18 cellular contexts compared by ENCODE assay signal in the genomic region with DNA sequence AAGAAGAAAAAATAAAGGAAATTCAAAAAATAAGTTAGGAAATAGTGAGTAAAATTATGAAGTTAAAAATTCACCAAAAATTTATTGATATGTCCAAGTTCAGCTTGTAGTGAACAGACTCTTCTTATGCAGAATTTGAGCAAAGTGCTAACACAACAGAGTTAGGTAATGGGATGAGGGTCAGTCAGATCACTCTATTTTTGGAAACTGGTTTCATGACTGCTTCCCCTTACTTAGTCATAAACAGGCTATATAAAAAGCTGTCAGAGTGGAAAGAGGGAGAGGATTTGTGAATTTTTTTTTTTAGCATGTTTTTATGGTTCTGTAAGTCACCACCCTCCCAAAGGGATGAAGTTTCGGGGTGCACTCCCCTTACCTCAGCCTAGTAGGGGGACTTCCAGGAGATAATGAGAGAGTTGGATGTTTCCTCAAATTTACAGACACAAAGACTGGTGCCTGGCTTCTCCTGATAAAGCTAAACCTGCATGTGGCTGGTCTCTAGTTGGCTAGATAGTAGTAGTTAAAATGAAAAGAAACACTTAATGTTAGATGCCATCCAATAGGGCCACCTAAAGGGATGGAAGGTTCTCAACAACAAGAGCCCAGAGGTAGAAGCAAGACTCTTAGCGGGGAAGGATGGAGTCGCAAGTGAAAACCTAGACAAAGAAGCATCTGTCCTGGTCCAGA. TPM values are rescaled to one million over a fixed set of nuclear protein-coding genes. Genes with fewer than 3 reads are reported as not detected.
A peak's percentile ranks its signal among the peaks of the same experiment; 100 is the strongest.
DNase-seq lines count a peak whose midpoint lies in the region; ATAC-seq and TF ChIP-seq lines count a peak whose summit lies in the region.
"Had no signal": no experiment of that assay in that cellular context is flagged by ENCODE, and none has a peak within 500 bp of the region (broad histone marks: within the 10 kb centered on the region; RNA-seq: fewer than 3 reads in every experiment).

No MANE protein-coding gene starts in this region.

- TF ChIP-seq POLR2A in right lobe of liver (IDR thresholded peaks at IDR 0.05) = peak; percentile 28
- TF ChIP-seq POLR2A in gastroesophageal sphincter (IDR thresholded peaks at IDR 0.05) = no peak

- H3K4me3 ChIP-seq in SK-N-MC = no peak overlapping the region
- H3K4me3 ChIP-seq in right lobe of liver = peak overlapping the region in 2 of 3 donors; percentile 56 to 61
- no peak overlapping the region for H3K4me3 ChIP-seq in gastroesophageal sphincter
- H3K4me3 ChIP-seq: breast epithelium, pancreas, PC-9, stomach had no signal

- WGBS in right lobe of liver (ENCODE audit: insufficient coverage, low coverage, low lambda C conversion rate, missing lambda C conversion rate) = 50% methylated on average over 3 of the region's 3 CpGs
- WGBS in gastroesophageal sphincter (ENCODE audit: low coverage in 1 of 2), 2 donors = 67 to 87% methylated on average over 2 to 3 of the region's 3 CpGs

- intact Hi-C loops in right lobe of liver (cut with DNase I) = no loop called here

- ATAC-seq in HG02938 (IDR thresholded peaks at IDR 0.05; ENCODE audit: unreplicated experiment) = peak; percentile 52
- ATAC-seq in right lobe of liver = peak; percentile 40 to 53 (median 42)
- ATAC-seq in gastroesophageal sphincter = no peak
- no peak for ATAC-seq in omental fat pad (ENCODE audit: low FRiP score)
- ATAC-seq: activated T-cell treated with anti-CD3 and anti-CD28 coated beads, Interleukin-2, amount 50 U/mL, for 4 hours had no signal

- H3K36me3 ChIP-seq in SK-N-MC (ENCODE audit: insufficient read depth, low read length) = no peaks in the 10 kb centered on the region
- peaks cover 0 to 8% (median 0%) of the 10 kb centered on the region in 4 donors for H3K36me3 ChIP-seq in right lobe of liver
- H3K36me3 ChIP-seq in gastroesophageal sphincter = no peaks in the 10 kb centered on the region
- H3K36me3 ChIP-seq: breast epithelium, pancreas, stomach had no signal

- peaks cover 0 to 47% (median 13%) of the 10 kb centered on the region in 4 donors for H3K4me1 ChIP-seq in right lobe of liver
- peaks cover 0 to 5% (median 0%) of the 10 kb centered on the region in 3 donors for H3K4me1 ChIP-seq in gastroesophageal sphincter
- H3K4me1 ChIP-seq: breast epithelium had no signal

- H3K27me3 ChIP-seq in right lobe of liver = no peaks in the 10 kb centered on the region
- H3K27me3 ChIP-seq in gastroesophageal sphincter = no peaks in the 10 kb centered on the region
- H3K27me3 ChIP-seq: breast epithelium, pancreas, stomach had no signal

- in situ Hi-C loops in GM13977 (cut with MboI; ENCODE audit: low pct_unique_long_range_greater_than_20kb, low sequenced_read_pairs, unreplicated experiment) = no loop called here

- H3K27ac ChIP-seq in SK-N-MC (0 out of 2 replicates have a peak overlapping the region, but pooled peaks have one; percentile 16), right lobe of liver (peak overlapping the region; percentile 83 to 97 (median 95)), gastroesophageal sphincter (no peak overlapping the region)
- H3K27ac ChIP-seq: breast epithelium, pancreas, PC-9, stomach had no signal

- H3K9ac ChIP-seq in SK-N-MC (ENCODE audit: insufficient read length) = no peak overlapping the region

- TF ChIP-seq EP300 in gastroesophageal sphincter (IDR thresholded peaks at IDR 0.05) = no peak

- DNase-seq in GM13977 (ENCODE audit: low spot score) (peak; percentile 44), SK-N-MC (ENCODE audit: low read depth, low spot score) (no peak), right lobe of liver (no peak), HT-29 (ENCODE audit: low spot score) (no peak), omental fat pad (ENCODE audit: low spot score) (no peak), NCI-H510A (lab: John Stamatoyannopoulos, UW) (no peak)
- DNase-seq: activated T-cell treated with anti-CD3 and anti-CD28 coated beads, Interleukin-2, amount 50 U/mL, for 4 hours; NCI-H2029 treated with DMSO at 0.1 percent for 48 hours; pancreas; PC-9; stimulated activated CD4-positive, alpha-beta T cell treated with anti-CD3 and anti-CD28 coated beads, Interleukin-1b, Interleukin-23, amount 100 ng/mL, for 48 hours; stomach had no signal

- TF ChIP-seq CTCF in GM13977 (IDR thresholded peaks at IDR 0.05; ENCODE audit: extremely low read depth, insufficient read depth, missing control alignments) (no peak), right lobe of liver (IDR thresholded peaks at IDR 0.05) (no peak), gastroesophageal sphincter (IDR thresholded peaks at IDR 0.05) (no peak), omental fat pad (IDR thresholded peaks at IDR 0.05) (no peak)

- H3K9me3 ChIP-seq in SK-N-MC (ENCODE audit: low read depth, low read length) (no peaks in the 10 kb centered on the region), right lobe of liver (no peaks in the 10 kb centered on the region), gastroesophageal sphincter (no peaks in the 10 kb centered on the region)
- H3K9me3 ChIP-seq: breast epithelium, pancreas, stomach had no signal

RNA-seq across cellular contexts. Expression of gene CPB2, which starts 4.5 kb away (rescaled TPM):
- 100 to 1,000 TPM; 342 to 693 (median 554) TPM for total RNA-seq in right lobe of liver
- total RNA-seq in gastroesophageal sphincter = not detected
- total RNA-seq in HT-29 (2014; rRNA removed; shearing (Covaris generic)) = not detected in 2 replicates
- not detected for total RNA-seq in omental fat pad
- total RNA-seq: B cell, breast epithelium, fibroblast of lung, kidney epithelial cell, PC-9 had no signal

RNA-seq across cellular contexts. Expression of gene ZC3H13, which starts 47.8 kb away (rescaled TPM):
- total RNA-seq in right lobe of liver (10 to 100 TPM; 20.3 to 52.8 (median 50.3) TPM), gastroesophageal sphincter (10 to 100 TPM; 31.6 to 49.7 (median 38.0) TPM), omental fat pad (10 to 100 TPM; 22.7 to 49.0 (median 24.9) TPM)
- total RNA-seq in HT-29 (2014; rRNA removed; shearing (Covaris generic)) = 14.3 and 14.8 TPM in 2 replicates

Comparison
In these comparisons a context has a peak if more than half of its experiments do, and no peak if none do; other contexts are left out.
1. ATAC-seq: peak in HG02938 (single experiment) and right lobe of liver (4 of 4); none in gastroesophageal sphincter (single experiment) and omental fat pad (single experiment).
2. H3K27ac ChIP-seq: peak in SK-N-MC (single experiment) and right lobe of liver (3 of 3); none in gastroesophageal sphincter (0 of 4).
3. H3K4me3 ChIP-seq: peak in right lobe of liver (2 of 3); none in SK-N-MC (single experiment) and gastroesophageal sphincter (0 of 2).
4. RNA of gene CPB2, which starts 4.5 kb away (total RNA-seq): 342 to 693 TPM in right lobe of liver; not detected in gastroesophageal sphincter, not detected in HT-29 and not detected in omental fat pad; every median in the first group is over 100 times any median in the second.